In genomic region chr3:112115161-112115739, GRCh38 we compare ENCODE assay signal across 12 cellular contexts. TPM values are rescaled to one million over a fixed set of nuclear protein-coding genes. Genes with fewer than 3 reads are reported as not detected.
DNase-seq lines count a peak whose midpoint lies in the region; ATAC-seq and TF ChIP-seq lines count a peak whose summit lies in the region.
"Had no signal": no experiment of that assay in that cellular context is flagged by ENCODE, and none has a peak within 500 bp of the region (broad histone marks: within the 10 kb centered on the region; RNA-seq: fewer than 3 reads in every experiment).

No MANE protein-coding gene starts in this region.

- DNase-seq in activated CD4-positive, alpha-beta T cell treated with anti-CD3 and anti-CD28 coated beads, Interleukin-2, amount 10 ng/mL, durations not matched to agents 7 days and 5 days, result no peak
- DNase-seq in activated CD4-positive, alpha-beta T cell treated with anti-CD3 and anti-CD28 coated beads for 1 hour, result no peak
- DNase-seq in stimulated activated effector memory CD8-positive, alpha-beta T cell treated with anti-CD3 and anti-CD28 coated beads, Interleukin-12 subunit alpha, Interleukin-12 subunit beta, amount 100 ng/mL, for 72 hours (ENCODE audit: low spot score in 2 of 2), result no peak
- no peak for DNase-seq in DMS53 treated with DMSO at 0.1 percent for 48 hours (lab: John Stamatoyannopoulos, UW; ENCODE audit: unreplicated experiment)
- no peak for DNase-seq in osteocyte (ENCODE audit: extremely low spot score, unreplicated experiment)
- no peak for DNase-seq in GM19238 (ENCODE audit: insufficient read length, low spot score)
- DNase-seq: naive thymus-derived CD8-positive, alpha-beta T cell; NCI-H2081; Right ventricle myocardium superior had no signal

- ATAC-seq in GM21723 (IDR thresholded peaks at IDR 0.05; ENCODE audit: unreplicated experiment) (peak; percentile 42), HG03442 (IDR thresholded peaks at IDR 0.05; ENCODE audit: unreplicated experiment) (peak; percentile 43)
- peak; percentile 75 for ATAC-seq in stimulated activated effector memory CD8-positive, alpha-beta T cell treated with anti-CD3 and anti-CD28 coated beads, Interleukin-12 subunit alpha, Interleukin-12 subunit beta, amount 100 ng/mL, for 72 hours
- ATAC-seq: naive thymus-derived CD8-positive, alpha-beta T cell had no signal

- no peak for TF ChIP-seq CTCF in osteocyte (IDR thresholded peaks at IDR 0.05)

- CTCF ChIA-PET in activated CD4-positive, alpha-beta T cell treated with anti-CD3 and anti-CD28 coated beads, Interleukin-2, amount 10 ng/mL, durations not matched to agents 7 days and 5 days (lab: Charles Lee), result interaction anchor here (0.9 kb wide), 2 partner anchors 11 to 21 kb away, joined by 3 read pairs; no protein-coding TSS in a partner anchor

- H3K36me3 Mint-ChIP-seq in activated CD4-positive, alpha-beta T cell treated with anti-CD3 and anti-CD28 coated beads, Interleukin-2, amount 10 ng/mL, durations not matched to agents 7 days and 5 days (ENCODE audit: low read depth), result peaks cover 36% of the 10 kb centered on the region
- peaks cover 5% of the 10 kb centered on the region for H3K36me3 Mint-ChIP-seq in stimulated activated effector memory CD8-positive, alpha-beta T cell treated with anti-CD3 and anti-CD28 coated beads, Interleukin-12 subunit alpha, Interleukin-12 subunit beta, amount 100 ng/mL, for 72 hours
- no peaks in the 10 kb centered on the region for H3K36me3 Mint-ChIP-seq in osteocyte (ENCODE audit: unreplicated experiment)

- H3K9me3 Mint-ChIP-seq in activated CD4-positive, alpha-beta T cell treated with anti-CD3 and anti-CD28 coated beads, Interleukin-2, amount 10 ng/mL, durations not matched to agents 7 days and 5 days, result no peaks in the 10 kb centered on the region
- no peaks in the 10 kb centered on the region for H3K9me3 Mint-ChIP-seq in stimulated activated effector memory CD8-positive, alpha-beta T cell treated with anti-CD3 and anti-CD28 coated beads, Interleukin-12 subunit alpha, Interleukin-12 subunit beta, amount 100 ng/mL, for 72 hours
- no peaks in the 10 kb centered on the region for H3K9me3 Mint-ChIP-seq in osteocyte (ENCODE audit: unreplicated experiment)
- H3K9me3 Mint-ChIP-seq: naive thymus-derived CD8-positive, alpha-beta T cell had no signal

- H3K27me3 Mint-ChIP-seq in activated CD4-positive, alpha-beta T cell treated with anti-CD3 and anti-CD28 coated beads, Interleukin-2, amount 10 ng/mL, durations not matched to agents 7 days and 5 days, result no peaks in the 10 kb centered on the region
- no peaks in the 10 kb centered on the region for H3K27me3 Mint-ChIP-seq in osteocyte (ENCODE audit: unreplicated experiment)
- H3K27me3 Mint-ChIP-seq: naive thymus-derived CD8-positive, alpha-beta T cell had no signal

- POLR2A ChIA-PET in activated CD4-positive, alpha-beta T cell treated with anti-CD3 and anti-CD28 coated beads, Interleukin-2, amount 10 ng/mL, durations not matched to agents 7 days and 5 days (lab: Charles Lee), result no interaction called here

- peaks cover 43% of the 10 kb centered on the region for H3K4me1 Mint-ChIP-seq in activated CD4-positive, alpha-beta T cell treated with anti-CD3 and anti-CD28 coated beads, Interleukin-2, amount 10 ng/mL, durations not matched to agents 7 days and 5 days
- H3K4me1 Mint-ChIP-seq in stimulated activated effector memory CD8-positive, alpha-beta T cell treated with anti-CD3 and anti-CD28 coated beads, Interleukin-12 subunit alpha, Interleukin-12 subunit beta, amount 100 ng/mL, for 72 hours, result peaks cover 17% of the 10 kb centered on the region
- H3K4me1 Mint-ChIP-seq in osteocyte (ENCODE audit: unreplicated experiment), result peaks cover 12% of the 10 kb centered on the region

- peak overlapping the region; percentile 31 for H3K27ac Mint-ChIP-seq in activated CD4-positive, alpha-beta T cell treated with anti-CD3 and anti-CD28 coated beads, Interleukin-2, amount 10 ng/mL, durations not matched to agents 7 days and 5 days
- peak overlapping the region; percentile 44 for H3K27ac Mint-ChIP-seq in stimulated activated effector memory CD8-positive, alpha-beta T cell treated with anti-CD3 and anti-CD28 coated beads, Interleukin-12 subunit alpha, Interleukin-12 subunit beta, amount 100 ng/mL, for 72 hours
- no peak overlapping the region for H3K27ac Mint-ChIP-seq in osteocyte (ENCODE audit: unreplicated experiment)

- no peak overlapping the region for H3K4me3 Mint-ChIP-seq in activated CD4-positive, alpha-beta T cell treated with anti-CD3 and anti-CD28 coated beads, Interleukin-2, amount 10 ng/mL, durations not matched to agents 7 days and 5 days
- no peak overlapping the region for H3K4me3 Mint-ChIP-seq in stimulated activated effector memory CD8-positive, alpha-beta T cell treated with anti-CD3 and anti-CD28 coated beads, Interleukin-12 subunit alpha, Interleukin-12 subunit beta, amount 100 ng/mL, for 72 hours
- no peak overlapping the region for H3K4me3 Mint-ChIP-seq in osteocyte (ENCODE audit: unreplicated experiment)

RNA-seq across cellular contexts. Expression of gene GCSAM, which starts 17.8 kb away (rescaled TPM):
- 1 to 10 TPM; 9.3 to 9.9 TPM for total RNA-seq in activated CD4-positive, alpha-beta T cell treated with anti-CD3 and anti-CD28 coated beads, Interleukin-2, amount 10 ng/mL, durations not matched to agents 7 days and 5 days
- total RNA-seq in osteocyte, result not detected in 2 replicates
- total RNA-seq: G401, Right ventricle myocardium superior had no signal

RNA-seq across cellular contexts. Expression of gene C3orf52, which starts 29.1 kb away (rescaled TPM):
- 1 to 10 TPM; 9.2 to 9.5 TPM for total RNA-seq in activated CD4-positive, alpha-beta T cell treated with anti-CD3 and anti-CD28 coated beads, Interleukin-2, amount 10 ng/mL, durations not matched to agents 7 days and 5 days
- 1.0 and 1.4 TPM in 2 replicates for total RNA-seq in osteocyte
- total RNA-seq: G401 had no signal

Comparison
In these comparisons a context has a peak if more than half of its experiments do, and no peak if none do; other contexts are left out.
1. RNA of gene GCSAM, which starts 17.8 kb away (total RNA-seq): 9.3 to 9.9 TPM in activated CD4-positive, alpha-beta T cell treated with anti-CD3 and anti-CD28 coated beads, Interleukin-2, amount 10 ng/mL, durations not matched to agents 7 days and 5 days; not detected in osteocyte; every median in the first group is over 10 times any median in the second.
2. Peak in every context shown above with its lines, with median percentiles within 50 percentile points of each other: ATAC-seq.